25 cellular contexts compared by ENCODE assay signal in the genomic region with DNA sequence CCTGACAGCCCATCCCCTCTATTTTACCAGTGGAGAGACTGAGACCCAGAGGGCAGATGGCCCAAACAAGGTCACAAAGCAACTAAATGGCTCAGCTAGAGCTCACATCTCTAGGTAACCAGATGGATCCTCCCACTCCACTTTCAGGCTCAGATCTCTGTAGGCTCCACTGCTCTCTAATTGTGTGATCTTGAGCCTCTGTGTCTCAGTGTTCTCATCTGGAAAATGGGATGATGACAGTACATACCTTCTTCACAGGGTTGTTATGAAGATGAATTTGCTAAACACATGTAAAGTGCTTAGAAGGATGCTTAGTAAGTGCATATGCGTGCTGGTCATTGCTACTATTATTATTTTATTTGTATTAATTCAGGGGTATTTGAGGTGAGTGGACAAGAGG. TPM values are rescaled to one million over a fixed set of nuclear protein-coding genes. Genes with fewer than 3 reads are reported as not detected.
"Had no signal": no experiment of that assay in that cellular context is flagged by ENCODE, and none has a peak within 500 bp of the region (broad histone marks: within the 10 kb centered on the region; RNA-seq: fewer than 3 reads in every experiment).

No MANE protein-coding gene starts in this region.

- H3K36me3 ChIP-seq: lower lobe of right lung, ovary, thyroid gland, vagina had no signal

- H3K27ac Mint-ChIP-seq: nephron had no signal

- H3K27ac ChIP-seq: dorsolateral prefrontal cortex, lower lobe of right lung, ovary, psoas muscle, spleen, thyroid gland, vagina had no signal

- H3K36me3 Mint-ChIP-seq: immature natural killer cell had no signal

- DNase-seq: dorsolateral prefrontal cortex; effector CD4-positive, alpha-beta T cell; hypothalamus; immature natural killer cell; islet precursor cell; kidney glomerular epithelial cell; left ventricle myocardium superior; lower lobe of right lung; nucleus accumbens; ovary; posterior cingulate gyrus; psoas muscle; spleen; stimulated activated CD4-positive, alpha-beta T cell treated with anti-CD3 and anti-CD28 coated beads, Interleukin-4, amount 100 ng/mL, for 4 hours; stimulated activated naive CD4-positive, alpha-beta T cell; stimulated activated naive CD8-positive, alpha-beta T cell treated with anti-CD3 and anti-CD28 coated beads, Interleukin-15, amount 100 ng/mL, for 72 hours; thyroid gland; trophoblast cell had no signal

- H3K27me3 ChIP-seq: dorsolateral prefrontal cortex, ovary, spleen, thyroid gland, vagina had no signal

- H3K9me3 Mint-ChIP-seq: immature natural killer cell; nephron; stimulated activated naive CD8-positive, alpha-beta T cell treated with anti-CD3 and anti-CD28 coated beads, Interleukin-15, amount 100 ng/mL, for 72 hours had no signal

- ATAC-seq: left ventricle myocardium superior; lower lobe of right lung; psoas muscle; right cardiac atrium; stimulated activated naive CD8-positive, alpha-beta T cell treated with anti-CD3 and anti-CD28 coated beads, Interleukin-15, amount 100 ng/mL, for 72 hours had no signal

- H3K4me3 ChIP-seq: dorsolateral prefrontal cortex, lower lobe of right lung, ovary, psoas muscle, skin epidermis, spleen, thyroid gland, vagina had no signal

- H3K4me3 Mint-ChIP-seq: immature natural killer cell; nephron; stimulated activated naive CD8-positive, alpha-beta T cell treated with anti-CD3 and anti-CD28 coated beads, Interleukin-15, amount 100 ng/mL, for 72 hours had no signal

- H3K9me3 ChIP-seq: lower lobe of right lung, ovary, psoas muscle, spleen, thyroid gland, vagina had no signal

RNA-seq across cellular contexts. Expression of a gene that starts 40.5 kb away (rescaled TPM):
- total RNA-seq: fibroblast of villous mesenchyme, frontal cortex, renal cortical epithelial cell had no signal
